In genomic region chr15:72319360-72319984, GRCh38 we compare ENCODE assay signal across 1 cellular context.
TF ChIP-seq lines count a peak whose summit lies in the region.

No MANE protein-coding gene starts in this region.

TF ChIP-seq in K562, 482 proteins besides CTCF, POLR2A, EP300 and RAD21 (continued from another document and continues in another):
- no peak for TF ChIP-seq TCF15 (CRISPR knock-in tag; IDR thresholded peaks at IDR 0.05)
- TF ChIP-seq NR2C2 (CRISPR knock-in tag; IDR thresholded peaks at IDR 0.05): 0 out of 2 replicates have a peak, but pooled peaks have one; percentile 52
- no peak for TF ChIP-seq NR2C2 (tag; IDR thresholded peaks at IDR 0.05)
- TF ChIP-seq NFE2 (IDR thresholded peaks at IDR 0.05; ENCODE audit: low read depth): 0 out of 2 replicates have a peak, but pooled peaks have one; percentile 26
- peak; percentile 96 for TF ChIP-seq ARID4B (CRISPR knock-in tag; IDR thresholded peaks at IDR 0.05)
- peak; percentile 10; the same call in 1 of the 2 replicates for TF ChIP-seq SP1 (CRISPR knock-in tag; IDR thresholded peaks at IDR 0.05)
- TF ChIP-seq, protein P1, sequence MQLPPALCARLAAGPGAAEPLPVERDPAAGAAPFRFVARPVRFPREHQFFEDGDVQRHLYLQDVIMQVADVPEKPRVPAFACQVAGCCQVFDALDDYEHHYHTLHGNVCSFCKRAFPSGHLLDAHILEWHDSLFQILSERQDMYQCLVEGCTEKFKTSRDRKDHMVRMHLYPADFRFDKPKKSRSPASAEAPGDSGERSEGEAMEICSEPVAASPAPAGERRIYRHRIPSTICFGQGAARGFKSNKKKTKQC (CRISPR knock-in tag; IDR thresholded peaks at IDR 0.05): peak; percentile 98
- TF ChIP-seq IRF1 (CRISPR knock-in tag; IDR thresholded peaks at IDR 0.05; ENCODE audit: borderline replicate concordance): peak; percentile 31; the same call in 1 of the 2 replicates
- TF ChIP-seq SRF (CRISPR knock-in tag; IDR thresholded peaks at IDR 0.05): peak in 1 of 2 experiments; percentile 73; a peak in 1 of 4 replicates
- peak; percentile 87 for TF ChIP-seq MXI1 (IDR thresholded peaks at IDR 0.05; ENCODE audit: low read depth, low read length)
- no peak for TF ChIP-seq CREB1 (IDR thresholded peaks at IDR 0.05)
- TF ChIP-seq CREB1 (CRISPR knock-in tag; IDR thresholded peaks at IDR 0.05): peak; percentile 30; the same call in 1 of the 2 replicates
- TF ChIP-seq ZNF263 (CRISPR knock-in tag; IDR thresholded peaks at IDR 0.05; ENCODE audit: borderline replicate concordance): peak; percentile 66; the same call in 1 of the 2 replicates
- TF ChIP-seq SPI1 (IDR thresholded peaks at IDR 0.05; ENCODE audit: borderline replicate concordance, low read depth, low read length): no peak
- no peak for TF ChIP-seq ZSCAN29 (IDR thresholded peaks at IDR 0.05)
- TF ChIP-seq UBTF (IDR thresholded peaks at IDR 0.05; ENCODE audit: borderline replicate concordance in 1 of 2, low read depth in 2 of 2, low read length in 2 of 2): 0 out of 4 replicates have a peak, but pooled peaks of 1 of the 2 experiments have one; percentile 40
- TF ChIP-seq ARNT (IDR thresholded peaks at IDR 0.05): no peak
- TF ChIP-seq AFF4 (CRISPR knock-in tag; IDR thresholded peaks at IDR 0.05): peak; percentile 63; the same call in 1 of the 2 replicates
- TF ChIP-seq, protein P2, sequence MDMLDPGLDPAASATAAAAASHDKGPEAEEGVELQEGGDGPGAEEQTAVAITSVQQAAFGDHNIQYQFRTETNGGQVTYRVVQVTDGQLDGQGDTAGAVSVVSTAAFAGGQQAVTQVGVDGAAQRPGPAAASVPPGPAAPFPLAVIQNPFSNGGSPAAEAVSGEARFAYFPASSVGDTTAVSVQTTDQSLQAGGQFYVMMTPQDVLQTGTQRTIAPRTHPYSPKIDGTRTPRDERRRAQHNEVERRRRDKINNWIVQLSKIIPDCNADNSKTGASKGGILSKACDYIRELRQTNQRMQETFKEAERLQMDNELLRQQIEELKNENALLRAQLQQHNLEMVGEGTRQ (CRISPR knock-in tag; IDR thresholded peaks at IDR 0.05): peak; percentile 24; the same call in 1 of the 2 replicates
- 0 out of 2 replicates have a peak, but pooled peaks have one; percentile 35 for TF ChIP-seq CREM (IDR thresholded peaks at IDR 0.05; ENCODE audit: low read depth)
- 0 out of 2 replicates have a peak, but pooled peaks have one; percentile 35 for TF ChIP-seq CHAMP1 (IDR thresholded peaks at IDR 0.05)
- peak in 1 of 2 experiments; percentile 48; a peak in 1 of 4 replicates for TF ChIP-seq FOXA3 (CRISPR knock-in tag; conservative IDR thresholded peaks at IDR 0.05 in 1 of 2, IDR thresholded peaks at IDR 0.05 in 1 of 2)
- TF ChIP-seq NR4A1 (CRISPR knock-in tag; IDR thresholded peaks at IDR 0.05): no peak
- TF ChIP-seq NR4A1 (tag; IDR thresholded peaks at IDR 0.05): no peak
- TF ChIP-seq ID3 (CRISPR knock-in tag; IDR thresholded peaks at IDR 0.05): no peak
- TF ChIP-seq ID3 (tag; IDR thresholded peaks at IDR 0.05): no peak
- TF ChIP-seq ZNF77 (CRISPR knock-in tag; IDR thresholded peaks at IDR 0.05): no peak
- TF ChIP-seq SAP30 (IDR thresholded peaks at IDR 0.05; ENCODE audit: borderline replicate concordance, insufficient read depth, low read depth, low read length, poor library complexity, severe bottlenecking): peak; percentile 76
- no peak for TF ChIP-seq JUN (IDR thresholded peaks at IDR 0.05; ENCODE audit: borderline replicate concordance, low read depth, low read length)
- TF ChIP-seq JUN (CRISPR knock-in tag; IDR thresholded peaks at IDR 0.05; ENCODE audit: borderline replicate concordance): peak; percentile 72; the same call in 1 of the 2 replicates
- no peak for TF ChIP-seq ZNF75A (CRISPR knock-in tag; IDR thresholded peaks at IDR 0.05)
- peak; percentile 85; the same call in 1 of the 2 replicates for TF ChIP-seq ZNF217 (CRISPR knock-in tag; IDR thresholded peaks at IDR 0.05)
- TF ChIP-seq HCFC1 (IDR thresholded peaks at IDR 0.05; ENCODE audit: low read depth, low read length): 0 out of 2 replicates have a peak, but pooled peaks have one; percentile 18
- TF ChIP-seq SMAD4 (CRISPR knock-in tag; conservative IDR thresholded peaks at IDR 0.05): peak; percentile 54; the same call in 1 of the 2 replicates
- TF ChIP-seq SMAD3 (CRISPR knock-in tag; conservative IDR thresholded peaks at IDR 0.05): no peak
- no peak for TF ChIP-seq BCOR (IDR thresholded peaks at IDR 0.05)
- 0 out of 2 replicates have a peak, but pooled peaks have one; percentile 14 for TF ChIP-seq RBFOX2 (IDR thresholded peaks at IDR 0.05; ENCODE audit: low read depth, low read length)
- TF ChIP-seq ZBTB33 (CRISPR knock-in tag; IDR thresholded peaks at IDR 0.05): peak; percentile 65
- TF ChIP-seq CBX3 (IDR thresholded peaks at IDR 0.05; ENCODE audit: borderline replicate concordance in 1 of 2, low read length in 2 of 2): 0 out of 3 replicates have a peak, but pooled peaks of 1 of the 2 experiments have one; percentile 53
- no peak for TF ChIP-seq FOXM1 (IDR thresholded peaks at IDR 0.05; ENCODE audit: low read depth)
- TF ChIP-seq FOXM1 (CRISPR knock-in tag; IDR thresholded peaks at IDR 0.05; ENCODE audit: low read depth): peak; percentile 85
- TF ChIP-seq NCOA1 (IDR thresholded peaks at IDR 0.05; ENCODE audit: low read depth): peak; percentile 63; the same call in 1 of the 2 replicates
- no peak for TF ChIP-seq ZNF384 (IDR thresholded peaks at IDR 0.05; ENCODE audit: low read depth, low read length)
- TF ChIP-seq FOXP1 (CRISPR knock-in tag; IDR thresholded peaks at IDR 0.05): peak; percentile 97
- no peak for TF ChIP-seq BACH1 (tag; IDR thresholded peaks at IDR 0.05)
